8 cellular contexts compared by ENCODE assay signal in the genomic region with DNA sequence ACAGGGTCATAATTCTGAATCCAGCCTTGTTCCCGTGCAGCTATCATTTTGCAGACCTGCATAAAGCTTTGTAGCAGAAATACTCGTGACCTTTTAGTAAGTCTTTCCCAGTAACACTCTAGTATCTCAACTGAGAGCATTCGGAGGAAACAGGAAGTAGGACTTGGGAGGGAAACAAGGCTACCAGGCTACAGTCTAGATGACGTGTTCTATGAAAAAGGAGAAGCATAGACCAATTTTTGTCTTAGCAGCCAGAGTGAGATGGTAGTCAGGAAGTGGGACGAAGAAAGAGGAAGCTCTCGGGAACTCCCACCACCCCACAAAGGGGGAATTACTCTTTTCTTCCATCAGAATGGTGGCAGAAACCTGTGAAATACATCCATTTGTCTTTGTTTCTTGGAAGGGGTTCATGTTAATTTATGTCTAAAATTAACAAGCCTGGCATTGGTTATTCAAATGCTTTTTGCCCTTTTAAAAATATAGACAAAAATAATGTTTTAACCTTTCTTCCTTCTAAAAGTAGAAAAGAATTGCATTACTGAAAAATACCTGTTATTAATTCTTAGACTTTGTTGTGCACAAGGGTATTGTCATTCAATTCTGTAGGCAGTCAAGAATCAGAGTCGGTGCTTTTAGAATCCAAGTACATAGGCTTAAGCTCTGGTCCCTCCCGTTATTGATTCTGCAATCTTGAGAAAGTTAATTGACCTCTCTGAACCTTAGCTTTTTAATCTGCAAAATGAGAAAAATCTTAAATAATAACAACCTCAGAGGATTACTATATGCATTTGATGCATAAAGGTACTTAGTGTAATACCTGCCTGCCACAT. TPM values are rescaled to one million over a fixed set of nuclear protein-coding genes. Genes with fewer than 3 reads are reported as not detected.
A peak's percentile ranks its signal among the peaks of the same experiment; 100 is the strongest.
DNase-seq lines count a peak whose midpoint lies in the region; ATAC-seq and TF ChIP-seq lines count a peak whose summit lies in the region.

No MANE protein-coding gene starts in this region.

- TF ChIP-seq CTCF in ascending aorta (IDR thresholded peaks at IDR 0.05) (no peak), neutrophil (IDR thresholded peaks at IDR 0.05) (peak; percentile 29)

- peaks cover 0 to 6% of the 10 kb centered on the region in 2 donors for H3K4me1 ChIP-seq in ascending aorta
- H3K4me1 ChIP-seq in neutrophil (ENCODE audit: control insufficient read depth in 1 of 2, insufficient read depth in 1 of 2, low read depth in 1 of 2, low read length in 1 of 2) = peaks cover 61 to 63% of the 10 kb centered on the region in 2 experiments

- DNase-seq in COLO829 (ENCODE audit: low spot score) = peak; percentile 81
- DNase-seq in ascending aorta (ENCODE audit: low spot score in 2 of 2) = no peak
- DNase-seq in activated CD4-positive, alpha-beta T cell treated with anti-CD3 and anti-CD28 coated beads, Interleukin-2, amount 50 U/mL, for 1 hour = no peak
- DNase-seq in activated T-cell treated with anti-CD3 and anti-CD28 coated beads, Interleukin-2, amount 50 U/mL, for 48 hours = no peak
- no peak for DNase-seq in NCI-H128 (lab: John Stamatoyannopoulos, UW; ENCODE audit: unreplicated experiment)

- intact Hi-C loops in ascending aorta (cut with DNase I) = no loop called here

- H3K4me3 ChIP-seq in ascending aorta (no peak overlapping the region), neutrophil (ENCODE audit: low read depth in 1 of 2, low read length in 1 of 2) (peak overlapping the region; percentile 2 to 42)

- H3K36me3 ChIP-seq in ascending aorta (no peaks in the 10 kb centered on the region), neutrophil (no peaks in the 10 kb centered on the region)

- H3K27ac ChIP-seq in ascending aorta (peak overlapping the region; percentile 22 to 37), neutrophil (peak overlapping the region; percentile 93)

- H3K27me3 ChIP-seq in ascending aorta (no peaks in the 10 kb centered on the region), neutrophil (no peaks in the 10 kb centered on the region)

- no peaks in the 10 kb centered on the region for H3K9me3 ChIP-seq in ascending aorta
- no peaks in the 10 kb centered on the region for H3K9me3 ChIP-seq in neutrophil

- peak; percentile 66 for ATAC-seq in GM21381 (IDR thresholded peaks at IDR 0.05; ENCODE audit: unreplicated experiment)
- peak; percentile 74 for ATAC-seq in HG03520 (IDR thresholded peaks at IDR 0.05; ENCODE audit: unreplicated experiment)

RNA-seq across cellular contexts. Expression of a gene that starts 1.6 kb away (rescaled TPM):
- 3.1 TPM for total RNA-seq in ascending aorta

RNA-seq across cellular contexts. Expression of a gene that starts 57.9 kb away (rescaled TPM):
- 1.2 TPM for total RNA-seq in ascending aorta

Comparison
In these comparisons a context has a peak if more than half of its experiments do, and no peak if none do; other contexts are left out.
1. H3K4me3 ChIP-seq: peak in neutrophil (2 of 2); none in ascending aorta (0 of 2).